In the genomic region with DNA sequence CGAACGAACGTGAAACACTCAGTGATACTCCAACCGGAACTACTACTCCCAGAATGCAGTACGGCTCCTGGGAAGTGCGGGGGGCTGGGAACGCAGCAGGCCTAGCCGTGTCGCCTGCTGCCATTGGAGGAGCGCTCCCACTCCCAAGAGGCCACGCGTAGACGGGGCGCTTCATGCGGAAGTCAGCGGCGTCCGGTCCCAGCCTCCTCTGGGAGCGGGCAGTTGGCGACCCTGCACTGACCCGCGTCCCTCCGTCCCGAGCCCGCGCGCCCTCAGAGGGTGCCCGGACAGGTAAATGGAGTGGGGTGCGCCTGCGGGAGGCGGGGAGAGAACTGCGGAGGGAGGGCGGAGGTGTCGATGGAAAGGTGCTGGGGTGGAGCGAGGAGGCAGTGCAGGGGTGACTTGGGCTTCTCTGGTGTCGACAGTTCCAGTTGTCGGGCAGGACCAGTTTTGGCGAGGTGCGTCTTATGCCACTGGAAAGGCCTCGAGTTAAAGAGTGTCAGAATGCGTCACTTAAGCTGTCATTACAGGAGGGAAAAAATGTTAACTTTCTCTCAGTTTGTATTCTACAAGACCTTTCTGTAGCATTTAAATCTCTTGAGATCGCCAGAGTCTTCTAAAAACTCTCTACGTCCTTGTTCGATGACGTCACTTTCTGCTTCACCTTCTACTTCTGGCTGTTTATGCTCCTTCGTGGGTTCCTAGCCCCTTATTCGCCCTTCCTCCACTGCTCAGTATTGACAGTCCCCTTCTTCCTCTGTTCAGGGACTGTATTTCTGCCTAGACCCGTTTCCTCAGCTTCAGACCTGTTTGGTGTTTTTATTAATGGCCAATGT, we compare ENCODE assay signal across 8 cellular contexts. TPM values are rescaled to one million over a fixed set of nuclear protein-coding genes. Genes with fewer than 3 reads are reported as not detected.
DNase-seq lines count a peak whose midpoint lies in the region; ATAC-seq and TF ChIP-seq lines count a peak whose summit lies in the region.

A gene with protein sequence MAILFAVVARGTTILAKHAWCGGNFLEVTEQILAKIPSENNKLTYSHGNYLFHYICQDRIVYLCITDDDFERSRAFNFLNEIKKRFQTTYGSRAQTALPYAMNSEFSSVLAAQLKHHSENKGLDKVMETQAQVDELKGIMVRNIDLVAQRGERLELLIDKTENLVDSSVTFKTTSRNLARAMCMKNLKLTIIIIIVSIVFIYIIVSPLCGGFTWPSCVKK (plus strand): TSS at position 188 of the 836 bp plus-strand sequence. CDS start 8,122 bp downstream, outside the sequence.

- CTCF ChIA-PET in T-cell (lab: Charles Lee), result no interaction called here

- POLR2A ChIA-PET in T-cell (lab: Charles Lee), result no interaction called here

- ATAC-seq in HG02840 (IDR thresholded peaks at IDR 0.05; ENCODE audit: low FRiP score, unreplicated experiment), result peak; percentile 97
- peak; percentile 98 to 99 (median 98) for ATAC-seq in T-cell (replicated peaks in 1 of 4)
- peak; percentile 99 to 100 (median 100) for ATAC-seq in heart right ventricle
- ATAC-seq in upper lobe of right lung, result peak; percentile 100

- H3K4me3 Mint-ChIP-seq in T-cell, result peak within 1 kb of the TSS; percentile 91 to 92 (median 92)
- H3K4me3 Mint-ChIP-seq in progenitor cell of endocrine pancreas (ENCODE audit: low read depth), result peak within 1 kb of the TSS; percentile 91

- H3K36me3 Mint-ChIP-seq in T-cell (no peaks in the 10 kb centered on the region), progenitor cell of endocrine pancreas (ENCODE audit: insufficient read depth) (peaks cover 2% of the 10 kb centered on the region)

- intact Hi-C loops in heart right ventricle (cut with DNase I), result no loop called here
- intact Hi-C loops in upper lobe of right lung (cut with DNase I), result no loop called here

- H3K36me3 ChIP-seq in heart right ventricle (no peaks in the 10 kb centered on the region), upper lobe of right lung (no peaks in the 10 kb centered on the region)

- peak within 1 kb of the TSS; percentile 31 to 90 (median 71) for H3K4me3 ChIP-seq in heart right ventricle
- peak within 1 kb of the TSS; percentile 67 for H3K4me3 ChIP-seq in upper lobe of right lung

- no peak within 1 kb of the TSS for H3K27ac ChIP-seq in adipose tissue (ENCODE audit: low read depth, low read length)
- peak within 1 kb of the TSS in 9 of 10 donors; percentile 40 to 91 (median 83) for H3K27ac ChIP-seq in heart right ventricle
- peak within 1 kb of the TSS; percentile 81 for H3K27ac ChIP-seq in upper lobe of right lung

- TF ChIP-seq CTCF in GM13976 (IDR thresholded peaks at IDR 0.05; ENCODE audit: borderline replicate concordance, control extremely low read depth, extremely low read depth, insufficient read depth, missing control alignments), result no peak
- no peak for TF ChIP-seq CTCF in heart right ventricle (IDR thresholded peaks at IDR 0.05)
- no peak for TF ChIP-seq CTCF in progenitor cell of endocrine pancreas (IDR thresholded peaks at IDR 0.05; ENCODE audit: unreplicated experiment)
- no peak for TF ChIP-seq CTCF in upper lobe of right lung (IDR thresholded peaks at IDR 0.05)

- H3K27ac Mint-ChIP-seq in T-cell, result peak within 1 kb of the TSS; percentile 84 to 90
- peak within 1 kb of the TSS; percentile 95 for H3K27ac Mint-ChIP-seq in progenitor cell of endocrine pancreas

- no peaks in the 10 kb centered on the region for H3K9me3 Mint-ChIP-seq in T-cell
- peaks cover 8% of the 10 kb centered on the region for H3K9me3 Mint-ChIP-seq in progenitor cell of endocrine pancreas (ENCODE audit: low read depth)

- DNase-seq in GM13976 (ENCODE audit: low spot score) (peak; percentile 84), NCI-H1436 (lab: John Stamatoyannopoulos, UW) (peak; percentile 81), T-cell (peak; percentile 47 to 84 (median 71)), heart right ventricle (peak; percentile 84 to 89), progenitor cell of endocrine pancreas (ENCODE audit: low spot score, unreplicated experiment) (peak; percentile 58), upper lobe of right lung (peak; percentile 92)

- H3K27me3 ChIP-seq in heart right ventricle, result peaks cover 0 to 3% (median 0%) of the 10 kb centered on the region in 7 donors
- no peaks in the 10 kb centered on the region for H3K27me3 ChIP-seq in upper lobe of right lung

- peaks cover 30 to 40% (median 35%) of the 10 kb centered on the region in 3 donors for H3K4me1 Mint-ChIP-seq in T-cell
- H3K4me1 Mint-ChIP-seq in progenitor cell of endocrine pancreas (ENCODE audit: low read depth), result peaks cover 5% of the 10 kb centered on the region

- WGBS in adipose tissue, 3 donors, result 29 to 33% (median 29%) methylated on average over 48 of the region's 48 CpGs
- WGBS in heart right ventricle, 2 donors, result 23 to 30% methylated on average over 48 of the region's 48 CpGs

- no peaks in the 10 kb centered on the region for H3K27me3 Mint-ChIP-seq in T-cell
- H3K27me3 Mint-ChIP-seq in progenitor cell of endocrine pancreas, result peaks cover 3% of the 10 kb centered on the region

- in situ Hi-C loops in GM13976 (cut with MboI; ENCODE audit: low sequenced_read_pairs, unreplicated experiment), result no loop called here

- H3K9me3 ChIP-seq in heart right ventricle (no peaks in the 10 kb centered on the region), upper lobe of right lung (no peaks in the 10 kb centered on the region)

- H3K4me1 ChIP-seq in heart right ventricle (peaks cover 0 to 10% (median 5%) of the 10 kb centered on the region in 9 donors), upper lobe of right lung (no peaks in the 10 kb centered on the region)

RNA-seq across cellular contexts. Expression of the gene that starts here (rescaled TPM):
- total RNA-seq in T-cell (10 to 100 TPM; 18.8 to 23.5 (median 19.5) TPM), heart right ventricle (10 to 100 TPM; 15.1 to 29.2 (median 21.1) TPM), progenitor cell of endocrine pancreas (20.8 and 22.2 TPM in 2 replicates), upper lobe of right lung (27.1 TPM)
- polyA plus RNA-seq in adipose tissue (10 to 100 TPM; 11.5 to 42.1 (median 24.1) TPM), heart right ventricle (10 to 100 TPM in 1 of 2 donors, 1 to 10 TPM in 1; 9.4 to 24.9 TPM)
